In the genomic region with DNA sequence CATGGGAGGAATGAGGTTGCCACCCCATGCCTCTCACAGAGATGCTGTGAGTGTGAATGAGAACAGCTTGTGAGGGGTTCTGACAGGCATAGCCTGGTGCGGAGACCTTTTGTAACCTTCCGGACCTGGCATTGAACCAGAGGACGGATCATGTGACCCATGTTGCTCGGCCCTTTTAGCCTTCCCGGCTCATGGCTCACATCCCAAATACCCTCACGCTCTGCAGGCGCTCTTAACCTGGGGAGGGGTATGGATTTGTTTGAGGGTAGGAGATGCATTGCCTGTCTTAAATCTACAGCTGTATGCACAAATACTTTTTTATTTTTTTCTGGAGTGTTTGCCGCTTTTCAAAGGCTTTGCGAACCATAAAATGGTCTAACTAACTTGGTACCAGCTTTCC, we compare ENCODE assay signal across 26 cellular contexts.
"Had no signal": no experiment of that assay in that cellular context is flagged by ENCODE, and none has a peak within 500 bp of the region (broad histone marks: within the 10 kb centered on the region; RNA-seq: fewer than 3 reads in every experiment).

No MANE protein-coding gene starts in this region.

- H3K36me3 ChIP-seq: colonic mucosa, MG63, SJSA1 had no signal

- H3K27ac ChIP-seq: colonic mucosa, SJSA1 had no signal

- H3K27me3 ChIP-seq: colonic mucosa, MG63 had no signal

- DNase-seq: activated B cell treated with CpG ODN at 0.5 μM for 24 hours; activated CD4-positive, alpha-beta memory T cell treated with anti-CD3 and anti-CD28 coated beads, Interleukin-2, amount 10 ng/mL, durations not matched to agents 7 days and 5 days; activated CD4-positive, alpha-beta T cell treated with anti-CD3 and anti-CD28 coated beads for 1 hour; activated CD4-positive, alpha-beta T cell treated with anti-CD3 and anti-CD28 coated beads for 48 hours; activated CD8-positive, alpha-beta memory T cell treated with anti-CD3 and anti-CD28 coated beads for 24 hours; activated CD8-positive, alpha-beta memory T cell treated with anti-CD3 and anti-CD28 coated beads, Interleukin-2, amount 10 ng/mL, durations not matched to agents 7 days and 5 days; activated CD8-positive, alpha-beta memory T cell treated with anti-CD3 and anti-CD28 coated beads, Interleukin-2, amount 50 U/mL, for 48 hours; activated effector memory CD4-positive, alpha-beta T cell treated with Interleukin-2 at 50 U/mL for 16 hours; activated naive CD4-positive, alpha-beta T cell treated with anti-CD3 and anti-CD28 coated beads, Interleukin-2, amount 10 ng/mL, durations not matched to agents 7 days and 5 days; activated naive CD8-positive, alpha-beta T cell treated with anti-CD3 and anti-CD28 coated beads, Interleukin-2, amount 50 U/mL, for 24 hours; activated T-cell treated with anti-CD3 and anti-CD28 coated beads, Interleukin-2, amount 50 U/mL, for 48 hours; anterior cingulate cortex; central memory CD4-positive, alpha-beta T cell; colonic mucosa; Karpas-422; MG63; NCI-H1092; NCI-H1436 treated with DMSO at 0.1 percent for 48 hours; NCI-H187 treated with DMSO at 0.1 percent for 48 hours; NCI-H2081; NCI-H2171 treated with DMSO at 0.1 percent for 48 hours; NCI-H345; NCI-H524 treated with DMSO at 0.1 percent for 48 hours; SHP77 treated with DMSO at 0.1 percent for 48 hours; SK-N-SH had no signal

- H3K4me1 ChIP-seq: colonic mucosa, SJSA1 had no signal

- H3K9me3 ChIP-seq: colonic mucosa, MG63, SK-N-SH had no signal

- H3K4me3 ChIP-seq: colonic mucosa, MG63, SJSA1 had no signal
